In the genomic region with DNA sequence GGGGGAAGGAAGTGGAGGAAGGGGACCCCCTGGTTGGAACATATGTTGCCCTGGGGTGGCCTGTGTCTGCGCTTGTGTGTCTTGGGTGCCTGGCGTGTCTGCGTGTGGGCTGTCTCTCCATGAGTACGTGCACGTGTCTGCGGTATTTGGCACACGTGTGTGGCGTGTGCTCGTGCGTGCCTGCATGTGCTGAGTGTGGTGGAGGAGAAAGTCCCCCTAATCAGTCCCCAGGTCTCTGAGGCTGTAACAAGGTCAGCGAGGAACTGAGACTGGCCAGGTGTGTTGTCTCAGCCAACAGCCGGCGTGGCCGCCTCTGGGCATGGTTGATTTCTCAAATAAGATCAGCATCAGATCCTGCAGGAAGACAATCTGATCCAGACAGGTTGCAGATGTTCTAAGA, we compare ENCODE assay signal across 26 cellular contexts. TPM values are rescaled to one million over a fixed set of nuclear protein-coding genes. Genes with fewer than 3 reads are reported as not detected.
DNase-seq lines count a peak whose midpoint lies in the region; ATAC-seq, FAIRE-seq and TF ChIP-seq lines count a peak whose summit lies in the region.
"Had no signal": no experiment of that assay in that cellular context is flagged by ENCODE, and none has a peak within 500 bp of the region (broad histone marks: within the 10 kb centered on the region; RNA-seq: fewer than 3 reads in every experiment).

No MANE protein-coding gene starts in this region.

- H2AFZ ChIP-seq in GM12878 (ENCODE audit: control insufficient read depth, low read depth, low read length): 0 out of 2 replicates have a peak overlapping the region, but pooled peaks have one; percentile 23

- peaks cover 15% of the 10 kb centered on the region for H3K4me1 ChIP-seq in GM12878 (ENCODE audit: control insufficient read depth, insufficient read depth, low read length)

- ATAC-seq in activated T-cell treated with anti-CD3 and anti-CD28 coated beads, Interleukin-2, amount 50 U/mL, for 4 hours: no peak
- ATAC-seq in GM18907 (IDR thresholded peaks at IDR 0.05; ENCODE audit: unreplicated experiment) (peak; percentile 34), GM12878 (peak; percentile 6; the same call in 2 of the 3 replicates)
- peak; percentile 34 for ATAC-seq in stimulated activated memory B cell treated with anti-CD40 and anti-IgM and Interleukin-4, amounts not matched to agents 10 μg/mL and 1 μg/mL and 100 μg/mL, for 72 hours
- ATAC-seq: gastroesophageal sphincter, right cardiac atrium, WTC11 had no signal

- FAIRE-seq in GM12878 (lab: Jason Lieb, UNC) (no peak), GM19239 (lab: Jason Lieb, UNC) (no peak)
- FAIRE-seq: D721Med had no signal

- in situ Hi-C loops in GM12878 (cut with MboI): no loop called here

- CTCF ChIA-PET in GM12878 (lab: Yijun Ruan, JAX): interaction anchor here (0.7 to 1.4 kb wide), 3 partner anchors 115 to 195 kb away, joined by 3 read pairs; partner anchors contain the start of gene CDK10

- no peaks in the 10 kb centered on the region; a peak in 1 of 4 replicates for H3K27me3 ChIP-seq in GM12878 (replicated peaks in 1 of 2; ENCODE audit: control insufficient read depth in 2 of 2, insufficient read depth in 2 of 2, low read length in 1 of 2)

- no peak for TF ChIP-seq CTCF in GM12878 (IDR thresholded peaks at IDR 0.05 in 2 of 3, conservative IDR thresholded peaks at IDR 0.05 in 1 of 3; ENCODE audit: control insufficient read depth in 2 of 3, extremely low read depth in 1 of 3, insufficient read depth in 1 of 3, low read depth in 3 of 3, low read length in 3 of 3)

- POLR2A ChIA-PET in GM12878 (lab: Charles Lee): no interaction called here

- no peaks in the 10 kb centered on the region for H3K36me3 ChIP-seq in GM12878 (ENCODE audit: control insufficient read depth in 2 of 2, insufficient read depth in 2 of 2, low read length in 1 of 2)
- H3K36me3 ChIP-seq: adrenal gland, cardiac muscle cell, gastroesophageal sphincter, transverse colon had no signal

- H3K79me2 ChIP-seq in GM12878 (ENCODE audit: control insufficient read depth, insufficient read depth, low read length): no peaks in the 10 kb centered on the region

- H3K9me3 Mint-ChIP-seq in activated T-cell treated with anti-CD3 and anti-CD28 coated beads, Interleukin-2, amount 50 U/mL, for 24 hours: no peaks in the 10 kb centered on the region
- no peaks in the 10 kb centered on the region for H3K9me3 Mint-ChIP-seq in activated T-cell treated with anti-CD3 and anti-CD28 coated beads, Interleukin-2, amount 50 U/mL, for 4 hours
- H3K9me3 Mint-ChIP-seq in stimulated activated memory B cell treated with anti-CD40 and anti-IgM and Interleukin-4, amounts not matched to agents 10 μg/mL and 1 μg/mL and 100 μg/mL, for 72 hours: no peaks in the 10 kb centered on the region
- H3K9me3 Mint-ChIP-seq: WTC11 had no signal

- H3K27ac ChIP-seq in GM12878 (ENCODE audit: control insufficient read depth, insufficient read depth): no peak overlapping the region
- H3K27ac ChIP-seq: adrenal gland, cardiac muscle cell, transverse colon had no signal

- intact Hi-C loops in GM12878 (cut with micrococcal nuclease; ENCODE audit: unreplicated experiment): no loop called here

- RAD21 ChIA-PET in GM12878 (lab: Charles Lee; ENCODE audit: unreplicated experiment): no interaction called here

- peak overlapping the region; percentile 70 for H3K27ac Mint-ChIP-seq in activated T-cell treated with anti-CD3 and anti-CD28 coated beads, Interleukin-2, amount 50 U/mL, for 24 hours
- H3K27ac Mint-ChIP-seq in stimulated activated memory B cell treated with anti-CD40 and anti-IgM and Interleukin-4, amounts not matched to agents 10 μg/mL and 1 μg/mL and 100 μg/mL, for 72 hours: no peak overlapping the region
- H3K27ac Mint-ChIP-seq: WTC11 had no signal

- TF ChIP-seq POLR2A in GM12878 (IDR thresholded peaks at IDR 0.05; ENCODE audit: low read depth, low read length): no peak

- no peaks in the 10 kb centered on the region for H3K36me3 Mint-ChIP-seq in activated T-cell treated with anti-CD3 and anti-CD28 coated beads, Interleukin-2, amount 50 U/mL, for 24 hours (ENCODE audit: low read depth)
- H3K36me3 Mint-ChIP-seq in activated T-cell treated with anti-CD3 and anti-CD28 coated beads, Interleukin-2, amount 50 U/mL, for 4 hours (ENCODE audit: insufficient read depth): peaks cover 3% of the 10 kb centered on the region
- H3K36me3 Mint-ChIP-seq in stimulated activated memory B cell treated with anti-CD40 and anti-IgM and Interleukin-4, amounts not matched to agents 10 μg/mL and 1 μg/mL and 100 μg/mL, for 72 hours: peaks cover 6% of the 10 kb centered on the region
- H3K36me3 Mint-ChIP-seq: WTC11 had no signal

- SMC1A ChIA-PET in GM12878 (lab: Charles Lee; ENCODE audit: uncharacterized antibody, unreplicated experiment): no interaction called here

- no peak for TF ChIP-seq EP300 in GM12878 (IDR thresholded peaks at IDR 0.05; ENCODE audit: borderline replicate concordance in 1 of 2, control insufficient read depth in 1 of 2, low read depth in 2 of 2, low read length in 2 of 2)

- no peak for TF ChIP-seq RAD21 in GM12878 (IDR thresholded peaks at IDR 0.05; ENCODE audit: insufficient read depth, low read depth, low read length)

- H3K4me3 ChIP-seq in GM12878: no peak overlapping the region
- H3K4me3 ChIP-seq: adrenal gland, cardiac muscle cell, gastroesophageal sphincter, mucosa of descending colon, transverse colon had no signal

- H3K4me1 Mint-ChIP-seq in activated T-cell treated with anti-CD3 and anti-CD28 coated beads, Interleukin-2, amount 50 U/mL, for 24 hours (ENCODE audit: low read depth): peaks cover 11% of the 10 kb centered on the region
- peaks cover 15% of the 10 kb centered on the region for H3K4me1 Mint-ChIP-seq in activated T-cell treated with anti-CD3 and anti-CD28 coated beads, Interleukin-2, amount 50 U/mL, for 4 hours (ENCODE audit: low read depth)
- peaks cover 23% of the 10 kb centered on the region for H3K4me1 Mint-ChIP-seq in stimulated activated memory B cell treated with anti-CD40 and anti-IgM and Interleukin-4, amounts not matched to agents 10 μg/mL and 1 μg/mL and 100 μg/mL, for 72 hours

- peaks cover 23% of the 10 kb centered on the region for H3K27me3 Mint-ChIP-seq in activated T-cell treated with anti-CD3 and anti-CD28 coated beads, Interleukin-2, amount 50 U/mL, for 24 hours
- H3K27me3 Mint-ChIP-seq in activated T-cell treated with anti-CD3 and anti-CD28 coated beads, Interleukin-2, amount 50 U/mL, for 4 hours (ENCODE audit: low read depth): peaks cover 6% of the 10 kb centered on the region
- H3K27me3 Mint-ChIP-seq in stimulated activated memory B cell treated with anti-CD40 and anti-IgM and Interleukin-4, amounts not matched to agents 10 μg/mL and 1 μg/mL and 100 μg/mL, for 72 hours: peaks cover 57% of the 10 kb centered on the region

- no peak for DNase-seq in activated T-cell treated with anti-CD3 and anti-CD28 coated beads, Interleukin-2, amount 50 U/mL, for 24 hours
- DNase-seq in activated T-cell treated with anti-CD3 and anti-CD28 coated beads, Interleukin-2, amount 50 U/mL, for 4 hours: no peak
- DNase-seq in GM12878 (ENCODE audit: low read depth, low spot score): no peak
- DNase-seq in GM19239 (ENCODE audit: insufficient read length, low spot score): no peak
- DNase-seq in NAMALWA (ENCODE audit: low spot score): no peak
- DNase-seq in cerebellar nuclear complex (lab: John Stamatoyannopoulos, UW): no peak
- DNase-seq: ACHN; adrenal gland; erythroblast; H7; left colon; mucosa of descending colon; NCI-H1048; NCI-H2029 treated with DMSO at 0.1 percent for 48 hours; NCI-H524; right cardiac atrium; SHP77; stimulated activated naive CD4-positive, alpha-beta T cell treated with Interleukin-2 at 50 U/mL for 16 hours; transverse colon had no signal

- no TSS peak for BruUV-seq in GM12878 (replicated peaks; lab: Mats Ljungman, UMichigan)

- H3K9me3 ChIP-seq in GM12878 (replicated peaks; ENCODE audit: control insufficient read depth, insufficient read depth, low read length): no peaks in the 10 kb centered on the region
- H3K9me3 ChIP-seq: adrenal gland, gastroesophageal sphincter, mucosa of descending colon, transverse colon had no signal

- 56% methylated on average over 14 of the region's 14 CpGs for WGBS in GM12878 (ENCODE audit: insufficient coverage, insufficient replicate concordance, low lambda C conversion rate, missing lambda C conversion rate)

- H3K4me3 Mint-ChIP-seq in activated T-cell treated with anti-CD3 and anti-CD28 coated beads, Interleukin-2, amount 50 U/mL, for 24 hours: no peak overlapping the region
- no peak overlapping the region for H3K4me3 Mint-ChIP-seq in activated T-cell treated with anti-CD3 and anti-CD28 coated beads, Interleukin-2, amount 50 U/mL, for 4 hours
- H3K4me3 Mint-ChIP-seq in stimulated activated memory B cell treated with anti-CD40 and anti-IgM and Interleukin-4, amounts not matched to agents 10 μg/mL and 1 μg/mL and 100 μg/mL, for 72 hours: no peak overlapping the region

- H4K20me1 ChIP-seq in GM12878 (ENCODE audit: control insufficient read depth, insufficient read depth): no peaks in the 10 kb centered on the region

- 0 out of 2 replicates have a peak overlapping the region, but pooled peaks have one; percentile 38 for H3K4me2 ChIP-seq in GM12878 (ENCODE audit: control insufficient read depth, insufficient read depth)

- no peak overlapping the region for H3K9ac ChIP-seq in GM12878 (ENCODE audit: control insufficient read depth, insufficient read depth, low read length)

RNA-seq across cellular contexts. Expression of gene CPNE7, which starts 3.5 kb away (rescaled TPM):
- total RNA-seq in activated T-cell treated with anti-CD3 and anti-CD28 coated beads, Interleukin-2, amount 50 U/mL, for 4 hours: 10 to 100 TPM; 18.0 to 19.5 (median 19.1) TPM
- 55.5 and 58.7 TPM in 2 replicates for total RNA-seq in GM12878 (2013; cell fraction: nucleolus; rRNA removed)
- 22.5 and 23.4 TPM in 2 replicates for total RNA-seq in GM12878 (2014; rRNA removed)
- total RNA-seq in GM12878 (2014; rRNA removed; fragmentation: Illumina TruSeq; extraction: Trizol): 13.1 and 13.5 TPM in 2 replicates
- 39.6 and 46.9 TPM in 2 replicates for total RNA-seq in GM12878 (2021)
- 2.9 TPM for polyA plus RNA-seq in GM12878 (2011; ENCODE audit: low read depth)
- polyA plus RNA-seq in GM12878 (2011; rRNA removed): 6.1 and 7.4 TPM in 2 replicates
- 5.6 and 10.3 TPM in 2 replicates for polyA plus RNA-seq in GM12878 (2011; cell fraction: cytosol; rRNA removed)
- 210 and 211 TPM in 2 replicates for polyA plus RNA-seq in GM12878 (2011; cell fraction: nucleus; rRNA removed)
- 8.5 and 9.2 TPM in 2 replicates for polyA plus RNA-seq in GM12878 (2012)
- 16.5 and 17.5 TPM in 2 replicates for polyA plus RNA-seq in GM12878 (2014; fragmentation: Illumina TruSeq; extraction: Trizol)
- 1 to 10 TPM in 1 of 2 experiments, under 1 TPM in 1; 0.29 to 1.1 TPM for polyA plus RNA-seq in GM12878 (2014; fragmentation: Nextera tagmentation; extraction: Ambion mirVana)
- polyA plus RNA-seq in GM12878 (2014; rRNA removed): 39.7 and 49.2 TPM in 2 replicates
- 10 to 100 TPM; 17.6 to 19.7 TPM for polyA plus RNA-seq in GM12878 (2016; fragmentation: Nextera tagmentation; extraction: Ambion mirVana)
- polyA minus RNA-seq in GM12878 (2011; rRNA and poly(A)+ RNA removed): 1.2 and 1.4 TPM in 2 replicates
- 3.2 TPM in 1 of 2 replicates, not detected in the other for polyA minus RNA-seq in GM12878 (2011; cell fraction: cytosol; rRNA and poly(A)+ RNA removed)
- 5.8 and 6.4 TPM in 2 replicates for polyA minus RNA-seq in GM12878 (2011; cell fraction: nucleus; rRNA and poly(A)+ RNA removed)
- total RNA-seq: right cardiac atrium had no signal
- polyA plus RNA-seq: right cardiac atrium had no signal

RNA-seq across cellular contexts. Expression of gene RPL13, which starts 11.6 kb away (rescaled TPM):
- total RNA-seq in activated T-cell treated with anti-CD3 and anti-CD28 coated beads, Interleukin-2, amount 50 U/mL, for 4 hours: 1,000 to 10,000 TPM; 3,320 to 3,425 (median 3,389) TPM
- 555 and 566 TPM in 2 replicates for total RNA-seq in GM12878 (2013; cell fraction: nucleolus; rRNA removed)
- total RNA-seq in GM12878 (2014; rRNA removed): 7,892 and 9,428 TPM in 2 replicates
- total RNA-seq in GM12878 (2014; rRNA removed; fragmentation: Illumina TruSeq; extraction: Trizol): 2,108 and 2,400 TPM in 2 replicates
- total RNA-seq in GM12878 (2021): 4,034 and 4,132 TPM in 2 replicates
- 2,666 TPM for polyA plus RNA-seq in GM12878 (2011; ENCODE audit: low read depth)
- 1,025 and 2,315 TPM in 2 replicates for polyA plus RNA-seq in GM12878 (2011; rRNA removed)
- 3,460 and 6,315 TPM in 2 replicates for polyA plus RNA-seq in GM12878 (2011; cell fraction: cytosol; rRNA removed)
- polyA plus RNA-seq in GM12878 (2011; cell fraction: nucleus; rRNA removed): 1,880 and 1,959 TPM in 2 replicates
- polyA plus RNA-seq in GM12878 (2012): 4,925 and 6,484 TPM in 2 replicates
- 872 and 1,693 TPM in 2 replicates for polyA plus RNA-seq in GM12878 (2014; fragmentation: Illumina TruSeq; extraction: Trizol)
- 1,000 to 10,000 TPM in 1 of 2 experiments, 100 to 1,000 TPM in 1; 386 to 1,247 TPM for polyA plus RNA-seq in GM12878 (2014; fragmentation: Nextera tagmentation; extraction: Ambion mirVana)
- 6,764 and 8,907 TPM in 2 replicates for polyA plus RNA-seq in GM12878 (2014; rRNA removed)
- polyA plus RNA-seq in GM12878 (2016; fragmentation: Nextera tagmentation; extraction: Ambion mirVana): 1,000 to 10,000 TPM; 2,572 to 2,650 TPM
- 392 and 1,069 TPM in 2 replicates for polyA minus RNA-seq in GM12878 (2011; rRNA and poly(A)+ RNA removed)
- polyA minus RNA-seq in GM12878 (2011; cell fraction: cytosol; rRNA and poly(A)+ RNA removed): 929 and 1,175 TPM in 2 replicates
- 344 and 499 TPM in 2 replicates for polyA minus RNA-seq in GM12878 (2011; cell fraction: nucleus; rRNA and poly(A)+ RNA removed)

RNA-seq across cellular contexts. Expression of gene DPEP1, which starts 41.4 kb away (rescaled TPM):
- not detected for total RNA-seq in activated T-cell treated with anti-CD3 and anti-CD28 coated beads, Interleukin-2, amount 50 U/mL, for 4 hours
- not detected in 2 replicates for total RNA-seq in GM12878 (2013; cell fraction: nucleolus; rRNA removed)
- total RNA-seq in GM12878 (2014; rRNA removed) (not detected in 2 replicates), GM12878 (2014; rRNA removed; fragmentation: Illumina TruSeq; extraction: Trizol) (not detected in 2 replicates), GM12878 (2021) (not detected in 2 replicates)
- polyA plus RNA-seq in GM12878 (2011; ENCODE audit: low read depth): not detected
- polyA plus RNA-seq in GM12878 (2011; rRNA removed) (not detected in 2 replicates), GM12878 (2014; fragmentation: Illumina TruSeq; extraction: Trizol) (not detected in 2 replicates), GM12878 (2014; fragmentation: Nextera tagmentation; extraction: Ambion mirVana) (not detected), GM12878 (2014; rRNA removed) (not detected in 2 replicates), GM12878 (2016; fragmentation: Nextera tagmentation; extraction: Ambion mirVana) (not detected)
- not detected in 2 replicates for polyA plus RNA-seq in GM12878 (2011; cell fraction: cytosol; rRNA removed)
- 0.34 and 0.47 TPM in 2 replicates for polyA plus RNA-seq in GM12878 (2011; cell fraction: nucleus; rRNA removed)
- not detected in 2 replicates for polyA plus RNA-seq in GM12878 (2012)
- polyA minus RNA-seq in GM12878 (2011; rRNA and poly(A)+ RNA removed): not detected in 2 replicates
- not detected in 2 replicates for polyA minus RNA-seq in GM12878 (2011; cell fraction: cytosol; rRNA and poly(A)+ RNA removed)
- polyA minus RNA-seq in GM12878 (2011; cell fraction: nucleus; rRNA and poly(A)+ RNA removed): not detected in 2 replicates
- total RNA-seq: T-helper 1 cell treated with Interleukin-12 subunit alpha and Interleukin-12 subunit beta and Interleukin-4 antibody, amounts not matched to agents 30 ng/mL and 1 ng/mL, for 36 hours had no signal

Comparison
In these comparisons a context has a peak if more than half of its experiments do, and no peak if none do; other contexts are left out.
1. ATAC-seq: peak in GM18907 (single experiment), GM12878 (single experiment) and stimulated activated memory B cell treated with anti-CD40 and anti-IgM and Interleukin-4, amounts not matched to agents 10 μg/mL and 1 μg/mL and 100 μg/mL, for 72 hours (single experiment); none in activated T-cell treated with anti-CD3 and anti-CD28 coated beads, Interleukin-2, amount 50 U/mL, for 4 hours (0 of 2).